In genomic region chr4:72846280-72847111, GRCh38 we compare ENCODE assay signal across 11 cellular contexts.
DNase-seq lines count a peak whose midpoint lies in the region; ATAC-seq, FAIRE-seq and TF ChIP-seq lines count a peak whose summit lies in the region.
"Had no signal": no experiment of that assay in that cellular context is flagged by ENCODE, and none has a peak within 500 bp of the region (broad histone marks: within the 10 kb centered on the region; RNA-seq: fewer than 3 reads in every experiment).

No MANE protein-coding gene starts in this region.

- peak in 1 of 2 experiments; percentile 18 for DNase-seq in A549 (ENCODE audit: low read depth in 1 of 2, low spot score in 1 of 2)
- DNase-seq in HCT116 (ENCODE audit: low read depth, low spot score), result no peak
- peak; percentile 50 to 67 for DNase-seq in H1 (ENCODE audit: low read depth in 1 of 2, low spot score in 2 of 2)
- DNase-seq in SW 1271 (lab: John Stamatoyannopoulos, UW), result no peak
- DNase-seq in GM10248 (ENCODE audit: extremely low spot score), result no peak
- no peak for DNase-seq in T-helper 1 cell
- DNase-seq: MG63; stimulated activated naive CD4-positive, alpha-beta T cell treated with Interleukin-2 at 50 U/mL for 16 hours had no signal

- FAIRE-seq in A549 (lab: Jason Lieb, UNC) (no peak), H1 (lab: Jason Lieb, UNC) (peak; percentile 57)

- 58% methylated on average over 5 of the region's 12 CpGs for WGBS in A549 (ENCODE audit: missing lambda C conversion rate)
- WGBS in H1 (ENCODE audit: extremely low coverage in 1 of 2, insufficient coverage in 1 of 2, insufficient read length in 1 of 2, insufficient replicate concordance in 2 of 2, low coverage in 1 of 2, low lambda C conversion rate in 2 of 2, missing lambda C conversion rate in 1 of 2), 2 experiments, result 70% methylated on average over 12 of the region's 12 CpGs; no CpG with 5 or more reads in 1 of the 2 experiments

- H3K9me2 ChIP-seq in HCT116 (ENCODE audit: insufficient read depth), result no peaks in the 10 kb centered on the region
- H3K9me2 ChIP-seq in OCI-LY1 (ENCODE audit: low read depth, low read length), result no peaks in the 10 kb centered on the region

- H4K91ac ChIP-seq in H1 (replicated peaks; ENCODE audit: insufficient read length, low read length), result no peak overlapping the region

- no peak for TF ChIP-seq CTCF in A549 (IDR thresholded peaks at IDR 0.05)
- TF ChIP-seq CTCF in HCT116 (IDR thresholded peaks at IDR 0.05 in 2 of 3, conservative IDR thresholded peaks at IDR 0.05 in 1 of 3; ENCODE audit: borderline replicate concordance in 1 of 3, insufficient read depth in 1 of 3, low read depth in 2 of 3, low read length in 2 of 3), result no peak
- no peak for TF ChIP-seq CTCF in OCI-LY1 (IDR thresholded peaks at IDR 0.05; ENCODE audit: low read length)
- no peak for TF ChIP-seq CTCF in H1 (IDR thresholded peaks at IDR 0.05; ENCODE audit: control extremely low read depth in 1 of 3, insufficient read depth in 1 of 3, low read depth in 1 of 3, low read length in 3 of 3)
- no peak for TF ChIP-seq CTCF in GM10248 (IDR thresholded peaks at IDR 0.05; ENCODE audit: control extremely low read depth, extremely low read depth, low read depth, missing control alignments)

- H2BK120ac ChIP-seq in H1 (replicated peaks; ENCODE audit: low read depth, low read length), result no peak overlapping the region

- H3K27me3 ChIP-seq in HCT116 (ENCODE audit: insufficient read depth, low read length), result no peaks in the 10 kb centered on the region
- no peaks in the 10 kb centered on the region for H3K27me3 ChIP-seq in OCI-LY1 (ENCODE audit: insufficient read depth, low read length)
- H3K27me3 ChIP-seq in H1 (replicated peaks in 1 of 4; ENCODE audit: control insufficient read depth in 3 of 4, extremely low read depth in 1 of 4, insufficient read depth in 3 of 4, low read length in 3 of 4), result no peaks in the 10 kb centered on the region
- H3K27me3 ChIP-seq: BLaER1, MG63 had no signal

- no peak overlapping the region for H3K4ac ChIP-seq in H1 (replicated peaks; ENCODE audit: insufficient read length, low read depth, low read length)

- H3K4me3 ChIP-seq in A549, result no peak overlapping the region
- no peak overlapping the region for H3K4me3 ChIP-seq in HCT116 (replicated peaks in 1 of 2; ENCODE audit: low read depth in 1 of 2, low read length in 2 of 2)
- H3K4me3 ChIP-seq in OCI-LY1 (ENCODE audit: low read depth, low read length, poor library complexity, severe bottlenecking), result peak overlapping the region; percentile 23
- no peak overlapping the region for H3K4me3 ChIP-seq in H1 (ENCODE audit: extremely low read depth in 1 of 4, insufficient read depth in 2 of 4, low read depth in 3 of 4, low read length in 4 of 4)
- H3K4me3 ChIP-seq: BLaER1, MG63 had no signal

- no peak overlapping the region for H2AK5ac ChIP-seq in H1 (ENCODE audit: low read depth, low read length)

- no peak overlapping the region for H4K8ac ChIP-seq in H1 (ENCODE audit: extremely low read depth, insufficient read depth, low read length)

- no peaks in the 10 kb centered on the region for H4K20me1 ChIP-seq in HCT116 (ENCODE audit: insufficient read depth)
- no peaks in the 10 kb centered on the region for H4K20me1 ChIP-seq in OCI-LY1 (ENCODE audit: insufficient read depth, low read length)
- no peaks in the 10 kb centered on the region for H4K20me1 ChIP-seq in H1 (replicated peaks in 1 of 2; ENCODE audit: control insufficient read depth in 1 of 2, insufficient read depth in 2 of 2, low read length in 2 of 2)
- H4K20me1 ChIP-seq: BLaER1 had no signal

- POLR2A ChIA-PET in A549 (lab: Yijun Ruan, JAX) (no interaction called here), HCT116 (lab: Charles Lee) (no interaction called here), H1 (lab: Charles Lee; ENCODE audit: partially characterized antibody) (no interaction called here), GM10248 (lab: Yijun Ruan, JAX) (no interaction called here)

- no peaks in the 10 kb centered on the region for H3K79me2 ChIP-seq in HCT116 (ENCODE audit: insufficient read depth, low read length)
- H3K79me2 ChIP-seq in OCI-LY1 (ENCODE audit: insufficient read depth, low read length), result no peaks in the 10 kb centered on the region
- H3K79me2 ChIP-seq in H1 (ENCODE audit: control insufficient read depth in 1 of 2, insufficient read depth in 2 of 2, low read length in 2 of 2), result no peaks in the 10 kb centered on the region

- H3K56ac ChIP-seq in H1 (replicated peaks; ENCODE audit: insufficient read length, low read depth, low read length), result no peak overlapping the region

- CTCF ChIA-PET in A549 (lab: Yijun Ruan, JAX) (no interaction called here), HCT116 (lab: Charles Lee) (no interaction called here), H1 (lab: Charles Lee; ENCODE audit: partially characterized antibody) (interaction anchor here (1.0 to 1.3 kb wide), 3 partner anchors 12 to 143 kb away, joined by 3 to 6 read pairs (median 4); no protein-coding TSS in a partner anchor), GM10248 (lab: Yijun Ruan, JAX) (interaction anchor here (1.0 kb wide), 1 partner anchor 17 kb away, joined by 3 read pairs; no protein-coding TSS in a partner anchor)

- H3K4me1 ChIP-seq in A549 (no peaks in the 10 kb centered on the region), HCT116 (ENCODE audit: control insufficient read depth in 1 of 2, insufficient read depth in 2 of 2, low read length in 2 of 2) (peaks cover 0 to 3% of the 10 kb centered on the region in 2 experiments; a peak in 1 of 4 replicates), OCI-LY1 (ENCODE audit: insufficient read depth, low read length, severe bottlenecking) (peaks cover 17% of the 10 kb centered on the region), H1 (replicated peaks in 1 of 4; ENCODE audit: control insufficient read depth in 3 of 4, insufficient read depth in 4 of 4, low read length in 3 of 4) (peaks cover 0 to 2% (median 0%) of the 10 kb centered on the region in 4 experiments; a peak in 2 of 7 replicates)
- H3K4me1 ChIP-seq: BLaER1 had no signal

- H3K27ac ChIP-seq in A549 (no peak overlapping the region), HCT116 (ENCODE audit: low read depth, low read length) (no peak overlapping the region), OCI-LY1 (ENCODE audit: low read depth, low read length, poor library complexity, severe bottlenecking) (peak overlapping the region; percentile 34), H1 (ENCODE audit: low read depth, low read length) (no peak overlapping the region)
- H3K27ac ChIP-seq: BLaER1 had no signal

- H3K9me3 ChIP-seq in A549, result no peaks in the 10 kb centered on the region
- H3K9me3 ChIP-seq in HCT116 (ENCODE audit: control insufficient read depth in 1 of 2, insufficient read depth in 1 of 2, low read depth in 1 of 2, low read length in 2 of 2), result no peaks in the 10 kb centered on the region
- H3K9me3 ChIP-seq in OCI-LY1 (ENCODE audit: low read length), result no peaks in the 10 kb centered on the region
- peaks cover 3 to 11% of the 10 kb centered on the region in 2 experiments; a peak in 3 of 4 replicates for H3K9me3 ChIP-seq in H1 (ENCODE audit: insufficient read depth in 2 of 2, low read depth in 1 of 2, low read length in 1 of 2)
- H3K9me3 ChIP-seq: BLaER1, MG63 had no signal

- no peak overlapping the region for H2BK20ac ChIP-seq in H1 (ENCODE audit: low read length)

- no peaks in the 10 kb centered on the region for H3K79me1 ChIP-seq in H1 (ENCODE audit: low read depth, low read length)

- no peak overlapping the region for H3K23ac ChIP-seq in H1 (ENCODE audit: insufficient read length)

- BruUV-seq in HCT116 (replicated peaks; lab: Mats Ljungman, UMichigan), result no TSS peak

- intact Hi-C loops in HCT116 (cut with micrococcal nuclease), result no loop called here

- H3K9ac ChIP-seq in HCT116 (ENCODE audit: low read length) (no peak overlapping the region), OCI-LY1 (ENCODE audit: low read length) (no peak overlapping the region; the same call in 1 of the 2 replicates), H1 (replicated peaks in 1 of 4; ENCODE audit: extremely low read depth in 1 of 4, low read depth in 3 of 4, low read length in 3 of 4) (no peak overlapping the region)
- H3K9ac ChIP-seq: BLaER1 had no signal

- ATAC-seq in A549, result peak in 1 of 2 experiments; percentile 56; a peak in 3 of 6 replicates
- ATAC-seq in HCT116, result no peak
- no peak for ATAC-seq in GM19397 (IDR thresholded peaks at IDR 0.05; ENCODE audit: unreplicated experiment)

- 0 out of 2 replicates have a peak overlapping the region, but pooled peaks have one; percentile 75 for H2BK12ac ChIP-seq in H1 (ENCODE audit: low read depth, low read length)

- H2BK15ac ChIP-seq in H1 (ENCODE audit: low read length), result no peak overlapping the region

- no peak for TF ChIP-seq POLR2A in A549 (IDR thresholded peaks at IDR 0.05; ENCODE audit: low read length)
- no peak for TF ChIP-seq POLR2A in HCT116 (IDR thresholded peaks at IDR 0.05; ENCODE audit: borderline replicate concordance, extremely low read depth, insufficient read depth, insufficient read length)
- no peak for TF ChIP-seq POLR2A in H1 (IDR thresholded peaks at IDR 0.05; ENCODE audit: control extremely low read depth in 1 of 2, low read depth in 2 of 2, low read length in 2 of 2)

- no peaks in the 10 kb centered on the region for H3K36me3 ChIP-seq in HCT116 (ENCODE audit: control insufficient read depth in 1 of 2, insufficient read depth in 2 of 2, low read length in 2 of 2)
- no peaks in the 10 kb centered on the region for H3K36me3 ChIP-seq in OCI-LY1 (ENCODE audit: insufficient read depth, low read length)
- H3K36me3 ChIP-seq in H1 (ENCODE audit: control insufficient read depth in 2 of 4, insufficient read depth in 4 of 4, low read length in 3 of 4), result no peaks in the 10 kb centered on the region
- H3K36me3 ChIP-seq: BLaER1, MG63 had no signal

- TF ChIP-seq EP300 in A549 (IDR thresholded peaks at IDR 0.05) (no peak), H1 (IDR thresholded peaks at IDR 0.05; ENCODE audit: borderline replicate concordance in 1 of 2, low read depth in 2 of 2, low read length in 2 of 2) (no peak)

- H3F3A ChIP-seq in OCI-LY1 (ENCODE audit: insufficient read depth, low read length), result no peaks in the 10 kb centered on the region

- H3K23me2 ChIP-seq in H1 (ENCODE audit: low read depth, low read length), result no peaks in the 10 kb centered on the region

- no peak for TF ChIP-seq RAD21 in A549 (conservative IDR thresholded peaks at IDR 0.05 in 1 of 2, IDR thresholded peaks at IDR 0.05 in 1 of 2)
- TF ChIP-seq RAD21 in HCT116 (IDR thresholded peaks at IDR 0.05; ENCODE audit: low read depth), result no peak
- peak in 1 of 2 experiments; percentile 4; a peak in 1 of 4 replicates for TF ChIP-seq RAD21 in H1 (IDR thresholded peaks at IDR 0.05 in 1 of 2, conservative IDR thresholded peaks at IDR 0.05 in 1 of 2; ENCODE audit: low read depth in 2 of 2, low read length in 2 of 2)

- H3K18ac ChIP-seq in H1 (ENCODE audit: extremely low read depth, low read length), result peak overlapping the region; percentile 13

- no peak overlapping the region for H2AFZ ChIP-seq in HCT116 (ENCODE audit: low read depth, low read length, poor library complexity, severe bottlenecking)
- H2AFZ ChIP-seq in OCI-LY1 (ENCODE audit: low read length), result 0 out of 2 replicates have a peak overlapping the region, but pooled peaks have one; percentile 46
- H2AFZ ChIP-seq in H1 (ENCODE audit: low read length), result peak overlapping the region; percentile 93

- H3K4me2 ChIP-seq in A549, result peak overlapping the region; percentile 38
- H3K4me2 ChIP-seq in HCT116 (ENCODE audit: low read length), result peak overlapping the region; percentile 17; the same call in 1 of the 2 replicates
- H3K4me2 ChIP-seq in OCI-LY1 (ENCODE audit: low read length), result peak overlapping the region; percentile 48; the same call in 1 of the 2 replicates
- H3K4me2 ChIP-seq in H1 (ENCODE audit: insufficient read depth in 1 of 2, low read depth in 2 of 2, low read length in 2 of 2), result no peak overlapping the region
- H3K4me2 ChIP-seq: BLaER1 had no signal

- H4K5ac ChIP-seq in H1 (ENCODE audit: insufficient read length, low read depth, low read length), result no peak overlapping the region

- H2BK5ac ChIP-seq in H1 (ENCODE audit: low read depth, low read length), result peak overlapping the region; percentile 20; the same call in 1 of the 2 replicates

- no peak overlapping the region for H3K14ac ChIP-seq in H1 (ENCODE audit: insufficient read length)

- RAD21 ChIA-PET in HCT116 (lab: Charles Lee; ENCODE audit: low non-redundant PET in 1 of 2, low total read pairs in 2 of 2, uncharacterized antibody in 2 of 2, unreplicated experiment in 2 of 2), result no interaction called here

Comparison
In these comparisons a context has a peak if more than half of its experiments do, and no peak if none do; other contexts are left out.
1. DNase-seq: peak in H1 (2 of 2); none in HCT116 (single experiment), SW 1271 (0 of 2), GM10248 (single experiment) and T-helper 1 cell (0 of 5).
2. H3K4me2 ChIP-seq: peak in A549 (single experiment), HCT116 (single experiment) and OCI-LY1 (single experiment); none in H1 (0 of 2).
3. CTCF ChIA-PET loops: an anchor here in H1 (1.0 to 1.3 kb wide) and GM10248 (1.0 kb wide); none called in A549 and HCT116.
4. Of the 18 proteins assayed by ChIP-seq in both H1 and A549: peak only in H1: MAFK; only in A549: none; in both: none; in neither: 16; mixed calls (peak in some experiments, not most) for 1.